In the genomic region with DNA sequence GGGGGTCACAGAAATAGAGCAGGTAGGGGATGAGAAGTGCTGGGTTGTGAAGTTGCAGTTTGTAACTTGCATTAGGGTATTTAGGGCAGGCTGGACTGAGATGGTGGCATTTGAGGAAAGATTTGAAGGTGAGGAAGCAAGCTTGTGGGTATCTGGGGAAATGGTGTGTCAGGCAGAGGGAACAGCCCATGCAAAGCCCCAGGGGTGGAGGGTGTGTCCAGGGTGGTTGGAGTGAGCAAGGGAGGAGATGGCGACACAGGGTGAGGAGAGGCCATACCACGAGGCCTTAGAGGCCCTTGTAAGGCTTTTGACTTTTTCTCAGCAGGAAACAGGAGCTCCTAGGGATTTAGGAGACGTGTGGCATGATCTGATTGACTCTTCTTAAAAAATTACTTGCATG, we compare ENCODE assay signal across 20 cellular contexts.
A peak's percentile ranks its signal among the peaks of the same experiment; 100 is the strongest.
DNase-seq lines count a peak whose midpoint lies in the region; ATAC-seq, FAIRE-seq and TF ChIP-seq lines count a peak whose summit lies in the region.
"Had no signal": no experiment of that assay in that cellular context is flagged by ENCODE, and none has a peak within 500 bp of the region (broad histone marks: within the 10 kb centered on the region; RNA-seq: fewer than 3 reads in every experiment).

No MANE protein-coding gene starts in this region.

- no peaks in the 10 kb centered on the region for H3K79me1 ChIP-seq in neuronal stem cell (ENCODE audit: low read depth, low read length)

- CTCF ChIA-PET in HEK293 (lab: Yijun Ruan, JAX) = interaction anchor here (0.7 kb wide), 1 partner anchor 1738 kb away, joined by 4 read pairs; no protein-coding TSS in a partner anchor

- H2BK5ac ChIP-seq in neuronal stem cell (ENCODE audit: low read length) = no peak overlapping the region

- peak overlapping the region; percentile 50 for H3K9ac ChIP-seq in neuronal stem cell (ENCODE audit: low read depth, low read length, poor library complexity)

- H4K8ac ChIP-seq in neuronal stem cell (ENCODE audit: low read depth, low read length) = no peak overlapping the region

- H3K4ac ChIP-seq in neuronal stem cell (ENCODE audit: low read length) = no peak overlapping the region

- TF ChIP-seq CTCF in HEK293 (tag by site-specific recombination; IDR thresholded peaks at IDR 0.05) (no peak), bronchial epithelial cell (IDR thresholded peaks at IDR 0.05; ENCODE audit: insufficient read depth, low read length, severe bottlenecking) (no peak)

- no peak overlapping the region for H2BK15ac ChIP-seq in neuronal stem cell (ENCODE audit: low read length)

- H3K4me1 ChIP-seq in HEK293 (ENCODE audit: control insufficient read depth, insufficient read depth, low read length) (no peaks in the 10 kb centered on the region), neuronal stem cell (ENCODE audit: control insufficient read depth in 2 of 2, insufficient read depth in 1 of 2, low read depth in 1 of 2, low read length in 2 of 2) (peaks cover 0 to 7% of the 10 kb centered on the region in 2 donors)

- H3K4me2 ChIP-seq in neuronal stem cell (ENCODE audit: insufficient read depth, low read length, poor library complexity, severe bottlenecking) = no peak overlapping the region

- H3K27ac ChIP-seq in HEK293 (ENCODE audit: extremely low read depth, low read depth, low read length) (no peak overlapping the region), neuronal stem cell (replicated peaks; ENCODE audit: low read length) (no peak overlapping the region)

- H3K27me3 ChIP-seq in bronchial epithelial cell (ENCODE audit: control insufficient read depth, insufficient read depth, low read length) (no peaks in the 10 kb centered on the region), neuronal stem cell (ENCODE audit: control insufficient read depth in 3 of 3, insufficient read depth in 3 of 3, low read depth in 1 of 3, low read length in 3 of 3) (no peaks in the 10 kb centered on the region)

- no peak overlapping the region for H2BK120ac ChIP-seq in neuronal stem cell (ENCODE audit: low read depth, low read length)

- ATAC-seq in HG02884 (IDR thresholded peaks at IDR 0.05; ENCODE audit: unreplicated experiment) = no peak

- no peak overlapping the region for H3K23ac ChIP-seq in neuronal stem cell (ENCODE audit: low read depth, low read length, poor library complexity)

- H3K4me3 ChIP-seq in HEK293 (ENCODE audit: low read depth, low read length) (no peak overlapping the region), bronchial epithelial cell (ENCODE audit: low read depth, low read length) (no peak overlapping the region), neuronal stem cell (ENCODE audit: low read length in 2 of 2) (no peak overlapping the region)

- H3K9me3 ChIP-seq in HEK293 (ENCODE audit: control insufficient read depth, insufficient read depth, low read depth, low read length) (no peaks in the 10 kb centered on the region), neuronal stem cell (replicated peaks in 1 of 2; ENCODE audit: control insufficient read depth in 2 of 2, insufficient read depth in 1 of 2, low read depth in 1 of 2, low read length in 2 of 2) (peaks cover 0 to 13% of the 10 kb centered on the region in 2 donors)

- peak overlapping the region; percentile 52 for H3K18ac ChIP-seq in neuronal stem cell (ENCODE audit: low read length)

- no CpG with 5 or more reads among the region's 3 CpGs for WGBS in neuronal stem cell (ENCODE audit: extremely low coverage in 2 of 2, insufficient read length in 2 of 2, insufficient replicate concordance in 1 of 2), 2 donors

- POLR2A ChIA-PET in HEK293 (lab: Yijun Ruan, JAX) = no interaction called here

- no peak overlapping the region for H4K91ac ChIP-seq in neuronal stem cell (ENCODE audit: low read depth, low read length, poor library complexity)

- FAIRE-seq in bronchial epithelial cell (lab: Jason Lieb, UNC) = no peak
- FAIRE-seq: GM12891, GM18507, H1 had no signal

- H2BK12ac ChIP-seq in neuronal stem cell (ENCODE audit: low read length) = no peak overlapping the region

- DNase-seq in NCI-H226 = peak; percentile 52
- DNase-seq in bronchial epithelial cell (ENCODE audit: low read depth) = peak; percentile 18
- DNase-seq in neuronal stem cell (ENCODE audit: low spot score) = no peak
- DNase-seq in NCI-H2081 treated with DMSO at 0.1 percent for 48 hours (lab: John Stamatoyannopoulos, UW) = no peak
- DNase-seq in HK-2 (ENCODE audit: unreplicated experiment) = no peak
- DNase-seq in activated CD4-positive, alpha-beta T cell treated with anti-CD3 and anti-CD28 coated beads, Interleukin-2, amount 50 U/mL, for 1 hour = no peak
- DNase-seq: C1 segment of cervical spinal cord; Calu3; CD4-positive, alpha-beta memory T cell; COR-L47; DMS53; DMS79 treated with DMSO at 0.1 percent for 48 hours; GF-D8; H7; HCEC 1CT had no signal

- no peak overlapping the region for H2AFZ ChIP-seq in neuronal stem cell (ENCODE audit: low read length)

- no peak overlapping the region for H3K14ac ChIP-seq in neuronal stem cell (ENCODE audit: low read length)

- H3K36me3 ChIP-seq in HEK293 (ENCODE audit: control insufficient read depth in 2 of 2, insufficient read depth in 1 of 2, low read length in 2 of 2) (no peaks in the 10 kb centered on the region), bronchial epithelial cell (ENCODE audit: control insufficient read depth, insufficient read depth, low read length) (no peaks in the 10 kb centered on the region), neuronal stem cell (replicated peaks in 1 of 2; ENCODE audit: control insufficient read depth in 2 of 2, insufficient read depth in 2 of 2, low read length in 2 of 2) (no peaks in the 10 kb centered on the region)

- H2AK5ac ChIP-seq in neuronal stem cell (ENCODE audit: low read depth, low read length) = no peak overlapping the region

TF ChIP-seq in HEK293, 187 proteins besides CTCF, POLR2A, EP300 and RAD21:
- TF ChIP-seq, protein P1, sequence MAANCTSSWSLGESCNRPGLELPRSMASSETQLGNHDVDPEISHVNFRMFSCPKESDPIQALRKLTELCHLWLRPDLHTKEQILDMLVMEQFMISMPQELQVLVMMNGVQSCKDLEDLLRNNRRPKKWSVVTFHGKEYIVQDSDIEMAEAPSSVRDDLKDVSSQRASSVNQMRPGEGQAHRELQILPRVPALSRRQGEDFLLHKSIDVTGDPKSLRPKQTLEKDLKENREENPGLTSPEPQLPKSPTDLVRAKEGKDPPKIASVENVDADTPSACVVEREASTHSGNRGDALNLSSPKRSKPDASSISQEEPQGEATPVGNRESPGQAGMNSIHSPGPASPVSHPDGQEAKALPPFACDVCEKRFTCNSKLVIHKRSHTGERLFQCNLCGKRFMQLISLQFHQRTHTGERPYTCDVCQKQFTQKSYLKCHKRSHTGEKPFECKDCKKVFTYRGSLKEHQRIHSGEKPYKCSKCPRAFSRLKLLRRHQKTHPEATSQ (tag by site-specific recombination; IDR thresholded peaks at IDR 0.05) = no peak
- TF ChIP-seq KLF1 (tag by site-specific recombination; IDR thresholded peaks at IDR 0.05) (peak; percentile 64), ZNF366 (tag by site-specific recombination; conservative IDR thresholded peaks at IDR 0.05) (no peak)

Comparison
In these comparisons a context has a peak if more than half of its experiments do, and no peak if none do; other contexts are left out.
1. DNase-seq: peak in NCI-H226 (single experiment) and bronchial epithelial cell (single experiment); none in neuronal stem cell (single experiment), NCI-H2081 treated with DMSO at 0.1 percent for 48 hours (single experiment), HK-2 (single experiment) and activated CD4-positive, alpha-beta T cell treated with anti-CD3 and anti-CD28 coated beads, Interleukin-2, amount 50 U/mL, for 1 hour (single experiment).